Comparison of ENCODE assay signal across 9 cellular contexts in genomic region chr13:48160879-48161278, GRCh38.
DNase-seq lines count a peak whose midpoint lies in the region; ATAC-seq and TF ChIP-seq lines count a peak whose summit lies in the region.
"Had no signal": no experiment of that assay in that cellular context is flagged by ENCODE, and none has a peak within 500 bp of the region (broad histone marks: within the 10 kb centered on the region; RNA-seq: fewer than 3 reads in every experiment).

No MANE protein-coding gene starts in this region.

- in situ Hi-C loops in brain microvascular endothelial cell (cut with HindIII; ENCODE audit: low pct_ligation_motif_present, low sequenced_read_pairs) (no loop called here), GM13977 (cut with MboI; ENCODE audit: low pct_unique_long_range_greater_than_20kb, low sequenced_read_pairs, unreplicated experiment) (no loop called here)

- H3K27me3 Mint-ChIP-seq in activated T-cell treated with anti-CD3 and anti-CD28 coated beads, Interleukin-2, amount 50 U/mL, for 24 hours = no peaks in the 10 kb centered on the region

- H3K4me3 Mint-ChIP-seq in activated T-cell treated with anti-CD3 and anti-CD28 coated beads, Interleukin-2, amount 50 U/mL, for 24 hours = no peak overlapping the region
- H3K4me3 Mint-ChIP-seq: B cell had no signal

- H3K27ac ChIP-seq in brain microvascular endothelial cell (no peak overlapping the region), upper lobe of right lung (peak overlapping the region; percentile 81)

- intact Hi-C loops in upper lobe of right lung (cut with DNase I) = no loop called here

- H3K36me3 Mint-ChIP-seq in activated T-cell treated with anti-CD3 and anti-CD28 coated beads, Interleukin-2, amount 50 U/mL, for 24 hours (ENCODE audit: low read depth) = no peaks in the 10 kb centered on the region

- DNase-seq in activated T-cell treated with anti-CD3 and anti-CD28 coated beads, Interleukin-2, amount 50 U/mL, for 24 hours = no peak
- no peak for DNase-seq in activated T-cell treated with anti-CD3 and anti-CD28 coated beads, Interleukin-2, amount 50 U/mL, for 48 hours
- peak; percentile 18 for DNase-seq in brain microvascular endothelial cell
- peak; percentile 90 for DNase-seq in kidney tubule cell (ENCODE audit: low spot score)
- DNase-seq in upper lobe of right lung = no peak
- no peak for DNase-seq in NCI-H2227 (lab: John Stamatoyannopoulos, UW; ENCODE audit: unreplicated experiment)
- DNase-seq in GM13977 (ENCODE audit: low spot score) = no peak

- no peaks in the 10 kb centered on the region for H3K9me3 ChIP-seq in upper lobe of right lung

- peak overlapping the region; percentile 72 for H3K27ac Mint-ChIP-seq in activated T-cell treated with anti-CD3 and anti-CD28 coated beads, Interleukin-2, amount 50 U/mL, for 24 hours
- H3K27ac Mint-ChIP-seq: B cell had no signal

- H3K4me1 ChIP-seq in upper lobe of right lung = peaks cover 21% of the 10 kb centered on the region

- H3K27me3 ChIP-seq in brain microvascular endothelial cell (replicated peaks) = no peaks in the 10 kb centered on the region
- H3K27me3 ChIP-seq in upper lobe of right lung = no peaks in the 10 kb centered on the region

- H3K9me3 Mint-ChIP-seq in activated T-cell treated with anti-CD3 and anti-CD28 coated beads, Interleukin-2, amount 50 U/mL, for 24 hours = no peaks in the 10 kb centered on the region

- H3K4me3 ChIP-seq in brain microvascular endothelial cell (ENCODE audit: low read depth, low read length) (no peak overlapping the region), upper lobe of right lung (no peak overlapping the region)

- no peak for TF ChIP-seq CTCF in brain microvascular endothelial cell (IDR thresholded peaks at IDR 0.05; ENCODE audit: low read depth, low read length, missing control alignments)
- TF ChIP-seq CTCF in upper lobe of right lung (IDR thresholded peaks at IDR 0.05) = no peak
- no peak for TF ChIP-seq CTCF in GM13977 (IDR thresholded peaks at IDR 0.05; ENCODE audit: extremely low read depth, insufficient read depth, missing control alignments)

- ATAC-seq in upper lobe of right lung (no peak), GM21367 (IDR thresholded peaks at IDR 0.05; ENCODE audit: unreplicated experiment) (no peak)

- H3K4me1 Mint-ChIP-seq in activated T-cell treated with anti-CD3 and anti-CD28 coated beads, Interleukin-2, amount 50 U/mL, for 24 hours (ENCODE audit: low read depth) = peaks cover 54% of the 10 kb centered on the region

- H3K36me3 ChIP-seq in brain microvascular endothelial cell (replicated peaks) = no peaks in the 10 kb centered on the region
- no peaks in the 10 kb centered on the region for H3K36me3 ChIP-seq in upper lobe of right lung

Comparison
In these comparisons a context has a peak if more than half of its experiments do, and no peak if none do; other contexts are left out.
1. DNase-seq: peak in brain microvascular endothelial cell (single experiment) and kidney tubule cell (single experiment); none in activated T-cell treated with anti-CD3 and anti-CD28 coated beads, Interleukin-2, amount 50 U/mL, for 24 hours (single experiment), activated T-cell treated with anti-CD3 and anti-CD28 coated beads, Interleukin-2, amount 50 U/mL, for 48 hours (0 of 2), upper lobe of right lung (single experiment), NCI-H2227 (single experiment) and GM13977 (single experiment).